In genomic region chr13:114166381-114167131, GRCh38 we compare ENCODE assay signal across 12 cellular contexts. TPM values are rescaled to one million over a fixed set of nuclear protein-coding genes. Genes with fewer than 3 reads are reported as not detected.
A peak's percentile ranks its signal among the peaks of the same experiment; 100 is the strongest.
DNase-seq lines count a peak whose midpoint lies in the region.
"Had no signal": no experiment of that assay in that cellular context is flagged by ENCODE, and none has a peak within 500 bp of the region (broad histone marks: within the 10 kb centered on the region; RNA-seq: fewer than 3 reads in every experiment).

No MANE protein-coding gene starts in this region.

- intact Hi-C loops in posterior cingulate gyrus (cut with DNase I): no loop called here

- DNase-seq in C1 segment of cervical spinal cord (lab: John Stamatoyannopoulos, UW) (peak in 13 of 14 donors; percentile 49 to 92 (median 77)), RPMI7951 (ENCODE audit: low read depth) (peak; percentile 10), globus pallidus (ENCODE audit: low spot score) (peak; percentile 81), posterior cingulate gyrus (peak; percentile 65 to 97 (median 80)), OCI-M1 (lab: John Stamatoyannopoulos, UW) (no peak), NCI-H510A (lab: John Stamatoyannopoulos, UW) (no peak), NCI-H2227 (lab: John Stamatoyannopoulos, UW; ENCODE audit: unreplicated experiment) (no peak)
- no peak for DNase-seq in activated CD4-positive, alpha-beta T cell treated with anti-CD3 and anti-CD28 coated beads for 4 hours
- DNase-seq: COR-L47, NCI-H82 had no signal

RNA-seq across cellular contexts. Expression of gene CFAP97D2, which starts 12.5 kb away (rescaled TPM):
- total RNA-seq in RPMI7951 (2014; rRNA removed; shearing (Covaris generic)): not detected in 2 replicates
- total RNA-seq: bronchial epithelial cell, M059J had no signal

RNA-seq across cellular contexts. Expression of gene RASA3, which starts 34.1 kb away (rescaled TPM):
- total RNA-seq in RPMI7951 (2014; rRNA removed; shearing (Covaris generic)): 22.8 and 24.4 TPM in 2 replicates

Comparison
In these comparisons a context has a peak if more than half of its experiments do, and no peak if none do; other contexts are left out.
1. DNase-seq: peak in C1 segment of cervical spinal cord (13 of 14), RPMI7951 (single experiment), globus pallidus (single experiment) and posterior cingulate gyrus (10 of 10); none in OCI-M1 (single experiment), NCI-H510A (single experiment), activated CD4-positive, alpha-beta T cell treated with anti-CD3 and anti-CD28 coated beads for 4 hours (0 of 2) and NCI-H2227 (single experiment).